Comparison of ENCODE assay signal across 18 cellular contexts in the genomic region with DNA sequence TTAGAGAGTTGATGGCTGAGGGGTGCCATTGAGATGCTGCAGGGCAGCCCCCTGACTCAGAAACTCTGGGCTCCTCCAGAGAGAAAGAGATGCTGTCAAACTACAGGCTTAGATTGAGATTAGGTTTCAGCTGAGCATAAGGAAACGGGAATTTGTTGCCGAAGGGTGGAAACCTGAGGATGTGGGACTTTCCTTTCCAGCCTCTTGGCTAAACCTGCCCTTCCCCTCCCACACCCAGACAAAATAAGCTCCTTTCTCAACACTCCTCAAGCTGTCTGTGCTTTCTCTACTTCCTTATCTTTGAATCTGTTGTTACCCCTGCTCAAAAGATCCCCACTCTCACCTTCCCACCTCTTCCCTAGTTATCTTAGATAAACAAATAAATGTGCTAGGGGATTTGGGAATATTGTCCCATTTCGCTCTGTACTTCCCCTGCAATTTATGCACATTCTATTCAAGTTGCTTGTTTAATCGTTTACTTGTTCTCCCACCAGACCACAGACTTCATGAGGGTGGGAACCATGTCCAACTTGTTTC.
"Had no signal": no experiment of that assay in that cellular context is flagged by ENCODE, and none has a peak within 500 bp of the region (broad histone marks: within the 10 kb centered on the region; RNA-seq: fewer than 3 reads in every experiment).

No MANE protein-coding gene starts in this region.

- ATAC-seq: activated CD8-positive, alpha-beta memory T cell treated with anti-CD3 and anti-CD28 coated beads, Interleukin-2, amount 10 ng/mL, durations not matched to agents 7 days and 5 days; gastrocnemius medialis; natural killer cell treated with Interleukin-12 subunit alpha and Interleukin-12 subunit beta and Interleukin-15 and Interleukin-18, amount 100 ng/mL, for 72 hours; right cardiac atrium; stimulated activated naive CD8-positive, alpha-beta T cell treated with anti-CD3 and anti-CD28 coated beads, Interleukin-15, Interleukin-2, amounts not matched to agents 100 U/mL and 50 U/mL, for 24 hours had no signal

- H3K4me3 ChIP-seq: dorsolateral prefrontal cortex, gastrocnemius medialis, heart right ventricle, transverse colon, vagina had no signal

- DNase-seq: activated B cell treated with CpG ODN at 0.5 μM for 24 hours; activated CD4-positive, alpha-beta memory T cell treated with anti-CD3 and anti-CD28 coated beads for 36 hours; activated CD4-positive, alpha-beta T cell treated with anti-CD3 and anti-CD28 coated beads for 4 hours; activated CD8-positive, alpha-beta memory T cell treated with anti-CD3 and anti-CD28 coated beads, Interleukin-2, amount 10 ng/mL, durations not matched to agents 7 days and 5 days; activated naive CD8-positive, alpha-beta T cell treated with anti-CD3 and anti-CD28 coated beads for 36 hours; amniotic stem cell; caudate nucleus; dorsolateral prefrontal cortex; gastrocnemius medialis; heart right ventricle; occipital lobe; posterior cingulate gyrus; right cardiac atrium; stimulated activated CD4-positive, alpha-beta T cell treated with anti-CD3 and anti-CD28 coated beads, Interleukin-2, amount 100 ng/mL, for 24 hours; stimulated activated naive CD8-positive, alpha-beta T cell treated with anti-CD3 and anti-CD28 coated beads, Interleukin-15, Interleukin-2, amounts not matched to agents 100 U/mL and 50 U/mL, for 24 hours; transverse colon had no signal
